16 cellular contexts compared by ENCODE assay signal in the genomic region with DNA sequence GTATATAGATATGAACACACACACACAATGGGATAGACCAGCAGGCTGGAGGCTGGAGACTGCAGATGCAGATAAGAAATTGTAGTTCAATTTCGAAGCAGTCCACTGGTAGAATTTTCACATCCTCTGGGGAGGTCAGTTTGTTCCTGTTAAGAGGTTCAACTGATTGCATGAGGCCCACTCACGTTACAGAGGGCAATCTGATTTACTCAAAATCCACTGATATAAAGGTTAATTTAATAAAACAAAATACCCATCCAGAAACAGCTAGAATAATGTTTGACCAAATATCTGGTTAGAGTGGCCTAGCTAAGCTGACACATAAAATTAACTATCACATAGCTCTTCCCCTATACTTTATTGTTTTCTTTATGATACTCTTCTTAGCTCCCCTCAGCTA.
DNase-seq lines count a peak whose midpoint lies in the region; ATAC-seq, FAIRE-seq and TF ChIP-seq lines count a peak whose summit lies in the region.
"Had no signal": no experiment of that assay in that cellular context is flagged by ENCODE, and none has a peak within 500 bp of the region (broad histone marks: within the 10 kb centered on the region; RNA-seq: fewer than 3 reads in every experiment).

No MANE protein-coding gene starts in this region.

- no peaks in the 10 kb centered on the region for H3K36me3 Mint-ChIP-seq in activated T-cell treated with anti-CD3 and anti-CD28 coated beads, Interleukin-2, amount 50 U/mL, for 24 hours (ENCODE audit: low read depth)
- H3K36me3 Mint-ChIP-seq: CD4-positive, alpha-beta memory T cell had no signal

- CTCF ChIA-PET in SK-N-SH (lab: Yijun Ruan, JAX) (interaction anchor here (1.2 kb wide), 1 partner anchor 40 kb away, joined by 5 read pairs; no protein-coding TSS in a partner anchor), K562 (lab: Yijun Ruan, JAX; ENCODE audit: low intra/inter-chr PET ratio) (no interaction called here)

- intact Hi-C loops in K562 (cut with micrococcal nuclease) = no loop called here
- intact Hi-C loops in stomach (cut with DNase I; ENCODE audit: low total_unique reads) = loop anchor here (10.0 kb wide), 1 partner anchor 64 kb away; no protein-coding TSS in a partner anchor

- no peaks in the 10 kb centered on the region for H3K9me3 ChIP-seq in SK-N-SH
- no peaks in the 10 kb centered on the region for H3K9me3 ChIP-seq in K562 (replicated peaks; ENCODE audit: control insufficient read depth, insufficient read depth, low read depth, low read length)
- H3K9me3 ChIP-seq in stomach = peaks cover 0 to 3% (median 0%) of the 10 kb centered on the region in 4 donors
- H3K9me3 ChIP-seq: Caco-2 had no signal

- H3K27me3 ChIP-seq in SK-N-SH (ENCODE audit: insufficient read depth) (no peaks in the 10 kb centered on the region), K562 (ENCODE audit: control insufficient read depth in 2 of 2, insufficient read depth in 2 of 2, low read length in 2 of 2) (no peaks in the 10 kb centered on the region), stomach (no peaks in the 10 kb centered on the region)

- H3K4me3 ChIP-seq in SK-N-SH (ENCODE audit: low read depth in 2 of 2, low read length in 1 of 2) (no peak overlapping the region), K562 (no peak overlapping the region), stomach (no peak overlapping the region)
- H3K4me3 ChIP-seq: GM23338 had no signal

- ATAC-seq in K562 (no peak), GM21367 (IDR thresholded peaks at IDR 0.05; ENCODE audit: unreplicated experiment) (no peak)
- ATAC-seq: GM23338, HCT116 had no signal

- no peak overlapping the region for H3K27ac Mint-ChIP-seq in activated T-cell treated with anti-CD3 and anti-CD28 coated beads, Interleukin-2, amount 50 U/mL, for 24 hours
- H3K27ac Mint-ChIP-seq: CD4-positive, alpha-beta memory T cell; GM23338; H9 had no signal

- TF ChIP-seq CTCF in SK-N-SH (IDR thresholded peaks at IDR 0.05) = no peak
- no peak for TF ChIP-seq CTCF in K562 (IDR thresholded peaks at IDR 0.05 in 2 of 3, conservative IDR thresholded peaks at IDR 0.05 in 1 of 3; ENCODE audit: insufficient read depth in 2 of 3, low read depth in 1 of 3, low read length in 3 of 3)
- TF ChIP-seq CTCF in stomach (IDR thresholded peaks at IDR 0.05) = no peak

- peaks cover 0 to 6% of the 10 kb centered on the region in 2 experiments; a peak in 1 of 4 replicates for H3K4me1 ChIP-seq in SK-N-SH (ENCODE audit: control insufficient read depth in 1 of 2, insufficient read depth in 2 of 2, low read depth in 1 of 2, low read length in 1 of 2)
- no peaks in the 10 kb centered on the region; a peak in 1 of 5 replicates for H3K4me1 ChIP-seq in K562 (replicated peaks in 1 of 2; ENCODE audit: control insufficient read depth in 2 of 2, insufficient read depth in 2 of 2, low read length in 2 of 2)
- H3K4me1 ChIP-seq in stomach = no peaks in the 10 kb centered on the region

- FAIRE-seq in K562 (lab: Jason Lieb, UNC) = no peak
- FAIRE-seq: G401.6, GM12892 had no signal

- no peak for TF ChIP-seq POLR2A in K562 (conservative IDR thresholded peaks at IDR 0.05)
- no peak for TF ChIP-seq POLR2A in stomach (IDR thresholded peaks at IDR 0.05)

- no peaks in the 10 kb centered on the region for H3K9me1 ChIP-seq in K562 (ENCODE audit: control insufficient read depth, insufficient read depth, low read length)

- H3K9me2 ChIP-seq in SK-N-SH = no peaks in the 10 kb centered on the region

- peaks cover 2% of the 10 kb centered on the region for H3K4me1 Mint-ChIP-seq in activated T-cell treated with anti-CD3 and anti-CD28 coated beads, Interleukin-2, amount 50 U/mL, for 24 hours (ENCODE audit: low read depth)
- H3K4me1 Mint-ChIP-seq: CD4-positive, alpha-beta memory T cell; GM23338 had no signal

- H2AFZ ChIP-seq in SK-N-SH (ENCODE audit: low read depth) (no peak overlapping the region), K562 (ENCODE audit: low read depth, low read length) (no peak overlapping the region)
- H2AFZ ChIP-seq: GM23338 had no signal

- H3K36me3 ChIP-seq in SK-N-SH (replicated peaks in 1 of 2; ENCODE audit: control insufficient read depth in 1 of 2, insufficient read depth in 2 of 2, low read length in 1 of 2) = no peaks in the 10 kb centered on the region
- no peaks in the 10 kb centered on the region for H3K36me3 ChIP-seq in K562 (ENCODE audit: control insufficient read depth, insufficient read depth, low read length)
- no peaks in the 10 kb centered on the region for H3K36me3 ChIP-seq in stomach

- H3K9ac ChIP-seq in SK-N-SH = no peak overlapping the region
- no peak overlapping the region for H3K9ac ChIP-seq in K562 (ENCODE audit: insufficient read depth in 1 of 2, low read depth in 2 of 2, low read length in 2 of 2)

- H3K27me3 Mint-ChIP-seq in activated T-cell treated with anti-CD3 and anti-CD28 coated beads, Interleukin-2, amount 50 U/mL, for 24 hours = peaks cover 5% of the 10 kb centered on the region
- H3K27me3 Mint-ChIP-seq: CD4-positive, alpha-beta memory T cell had no signal

- H3K9me3 Mint-ChIP-seq in activated T-cell treated with anti-CD3 and anti-CD28 coated beads, Interleukin-2, amount 50 U/mL, for 24 hours = peaks cover 4% of the 10 kb centered on the region

- WGBS in SK-N-SH (ENCODE audit: low lambda C conversion rate) = 25% methylated on average over 2 of the region's 2 CpGs
- 7% methylated on average over 2 of the region's 2 CpGs for WGBS in K562 (ENCODE audit: insufficient coverage, low coverage, missing lambda C conversion rate)
- WGBS in stomach, 5 donors = 19 to 38% (median 35%) methylated on average over 2 of the region's 2 CpGs

- no peaks in the 10 kb centered on the region for H3F3A ChIP-seq in SK-N-SH (replicated peaks; ENCODE audit: insufficient read depth)

- H3K4me2 ChIP-seq in SK-N-SH (no peak overlapping the region), K562 (ENCODE audit: insufficient read depth, low read length) (no peak overlapping the region)
- H3K4me2 ChIP-seq: GM23338 had no signal

- H3K79me2 ChIP-seq in SK-N-SH (ENCODE audit: insufficient read depth) (no peaks in the 10 kb centered on the region), K562 (ENCODE audit: control insufficient read depth, insufficient read depth, low read length) (no peaks in the 10 kb centered on the region)

- TF ChIP-seq EP300 in SK-N-SH (IDR thresholded peaks at IDR 0.05; ENCODE audit: borderline replicate concordance in 1 of 2, low read depth in 1 of 2, low read length in 1 of 2) = no peak
- TF ChIP-seq EP300 in K562 (IDR thresholded peaks at IDR 0.05; ENCODE audit: low read length) = no peak
- TF ChIP-seq EP300 in stomach (IDR thresholded peaks at IDR 0.05) = no peak

- POLR2A ChIA-PET in SK-N-SH (lab: Yijun Ruan, JAX) = no interaction called here
- POLR2A ChIA-PET in K562 (lab: Yijun Ruan, JAX) = no interaction called here

- no peak overlapping the region for H3K4me3 Mint-ChIP-seq in activated T-cell treated with anti-CD3 and anti-CD28 coated beads, Interleukin-2, amount 50 U/mL, for 24 hours
- H3K4me3 Mint-ChIP-seq: CD4-positive, alpha-beta memory T cell; GM23338; H9 had no signal

- DNase-seq in OCI-M1 (lab: John Stamatoyannopoulos, UW) (peak; percentile 62), SK-N-SH (peak; percentile 45), K562 (ENCODE audit: extremely low read depth in 1 of 4, low spot score in 3 of 4) (no peak), stomach (no peak)
- DNase-seq in activated T-cell treated with anti-CD3 and anti-CD28 coated beads, Interleukin-2, amount 50 U/mL, for 24 hours = no peak
- DNase-seq: C1 segment of cervical spinal cord; Caco-2; CD4-positive, alpha-beta memory T cell; DMS153; DND-41; H9 had no signal

- TF ChIP-seq RAD21 in SK-N-SH (IDR thresholded peaks at IDR 0.05; ENCODE audit: low read length) (no peak), K562 (CRISPR knock-in tag; conservative IDR thresholded peaks at IDR 0.05 in 1 of 2, IDR thresholded peaks at IDR 0.05 in 1 of 2) (no peak)

- H4K20me1 ChIP-seq in SK-N-SH (ENCODE audit: insufficient read depth) (no peaks in the 10 kb centered on the region), K562 (replicated peaks; ENCODE audit: control insufficient read depth, insufficient read depth, low read length) (no peaks in the 10 kb centered on the region)

- H3K27ac ChIP-seq in SK-N-SH (ENCODE audit: low read depth in 2 of 2, low read length in 1 of 2) (no peak overlapping the region), K562 (ENCODE audit: extremely low read depth, low read depth, low read length) (no peak overlapping the region), stomach (no peak overlapping the region)

- no TSS peak for BruUV-seq in K562 (replicated peaks; lab: Mats Ljungman, UMichigan)

- in situ Hi-C loops in K562 (cut with MboI) = no loop called here

TF ChIP-seq in SK-N-SH, 30 proteins besides CTCF, POLR2A, EP300 and RAD21:
- TF ChIP-seq GATA2 (CRISPR knock-in tag; IDR thresholded peaks at IDR 0.05) = peak; percentile 24; the same call in 1 of the 2 replicates
- TF ChIP-seq, protein P1, sequence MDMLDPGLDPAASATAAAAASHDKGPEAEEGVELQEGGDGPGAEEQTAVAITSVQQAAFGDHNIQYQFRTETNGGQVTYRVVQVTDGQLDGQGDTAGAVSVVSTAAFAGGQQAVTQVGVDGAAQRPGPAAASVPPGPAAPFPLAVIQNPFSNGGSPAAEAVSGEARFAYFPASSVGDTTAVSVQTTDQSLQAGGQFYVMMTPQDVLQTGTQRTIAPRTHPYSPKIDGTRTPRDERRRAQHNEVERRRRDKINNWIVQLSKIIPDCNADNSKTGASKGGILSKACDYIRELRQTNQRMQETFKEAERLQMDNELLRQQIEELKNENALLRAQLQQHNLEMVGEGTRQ (IDR thresholded peaks at IDR 0.05; ENCODE audit: borderline replicate concordance, low read depth, low read length) = no peak

TF ChIP-seq in K562, 482 proteins besides CTCF, POLR2A, EP300 and RAD21:
- TF ChIP-seq KDM2B (CRISPR knock-in tag; IDR thresholded peaks at IDR 0.05) = no peak
- no peak for TF ChIP-seq IRF2 (CRISPR knock-in tag; IDR thresholded peaks at IDR 0.05)
- TF ChIP-seq CBFA2T3 (IDR thresholded peaks at IDR 0.05) = 0 out of 2 replicates have a peak, but pooled peaks have one; percentile 36
- TF ChIP-seq ZNF699 (CRISPR knock-in tag; IDR thresholded peaks at IDR 0.05; ENCODE audit: insufficient replicate concordance) = no peak
- TF ChIP-seq ZNF76 (CRISPR knock-in tag; IDR thresholded peaks at IDR 0.05; ENCODE audit: borderline replicate concordance) = no peak
- TF ChIP-seq PHB (CRISPR knock-in tag; IDR thresholded peaks at IDR 0.05) = no peak
- no peak for TF ChIP-seq SAFB2 (IDR thresholded peaks at IDR 0.05; ENCODE audit: borderline replicate concordance, low read depth, low read length, severe bottlenecking)
- no peak for TF ChIP-seq POU5F1 (IDR thresholded peaks at IDR 0.05; ENCODE audit: borderline replicate concordance, low read depth, low read length, partially characterized antibody)

Comparison
In these comparisons a context has a peak if more than half of its experiments do, and no peak if none do; other contexts are left out.
1. DNase-seq: peak in OCI-M1 (single experiment) and SK-N-SH (single experiment); none in K562 (0 of 4), activated T-cell treated with anti-CD3 and anti-CD28 coated beads, Interleukin-2, amount 50 U/mL, for 24 hours (single experiment) and stomach (single experiment).